Comparison of ENCODE assay signal across 10 cellular contexts in the genomic region with DNA sequence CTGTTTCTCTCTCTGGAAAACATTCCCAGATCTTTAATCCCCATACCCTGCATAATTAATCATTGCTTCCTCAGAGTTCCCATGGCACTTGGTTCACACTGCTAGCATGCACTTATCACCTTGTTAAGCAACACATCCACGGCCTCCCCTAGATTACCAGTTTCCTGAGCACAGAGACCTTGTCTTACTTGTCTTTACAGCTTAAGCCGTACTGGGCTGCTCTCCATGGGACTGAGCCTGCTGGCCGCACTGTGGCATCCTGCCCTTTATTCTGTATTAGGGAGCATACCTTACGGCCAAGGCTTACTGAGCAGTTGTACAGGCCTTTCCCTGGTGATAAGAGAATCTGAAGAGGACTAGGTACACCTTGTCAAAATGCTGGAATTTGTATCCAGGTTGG.
DNase-seq lines count a peak whose midpoint lies in the region; ATAC-seq, FAIRE-seq and TF ChIP-seq lines count a peak whose summit lies in the region.
"Had no signal": no experiment of that assay in that cellular context is flagged by ENCODE, and none has a peak within 500 bp of the region (broad histone marks: within the 10 kb centered on the region; RNA-seq: fewer than 3 reads in every experiment).

No MANE protein-coding gene starts in this region.

- peaks cover 56% of the 10 kb centered on the region for H3K4me1 ChIP-seq in BLaER1
- peaks cover 42 to 54% (median 52%) of the 10 kb centered on the region in 3 donors for H3K4me1 ChIP-seq in pancreas

- peaks cover 27% of the 10 kb centered on the region for H3K4me1 Mint-ChIP-seq in activated T-helper 2 cell treated with anti-CD3 and anti-CD28 coated beads, Interferon-gamma antibody, Interleukin-2, Interleukin-4, amounts not matched to agents 10 μg/mL and 5 μg/mL and 100 μg/mL, durations not matched to agents 14 hours and 24 hours and 36 hours (ENCODE audit: low read depth)
- peaks cover 32% of the 10 kb centered on the region for H3K4me1 Mint-ChIP-seq in mesothelial cell of epicardium

- H3K4me2 ChIP-seq in BLaER1: peak overlapping the region; percentile 95

- H4K20me1 ChIP-seq in BLaER1: no peaks in the 10 kb centered on the region

- H3K27me3 ChIP-seq in BLaER1: no peaks in the 10 kb centered on the region
- H3K27me3 ChIP-seq in pancreas: no peaks in the 10 kb centered on the region

- H3K9me3 ChIP-seq in BLaER1 (no peaks in the 10 kb centered on the region), pancreas (no peaks in the 10 kb centered on the region)

- peaks cover 7% of the 10 kb centered on the region for H3K27me3 Mint-ChIP-seq in activated T-helper 2 cell treated with anti-CD3 and anti-CD28 coated beads, Interferon-gamma antibody, Interleukin-2, Interleukin-4, amounts not matched to agents 10 μg/mL and 5 μg/mL and 100 μg/mL, durations not matched to agents 14 hours and 24 hours and 36 hours (ENCODE audit: low read depth)
- H3K27me3 Mint-ChIP-seq in mesothelial cell of epicardium (ENCODE audit: low read depth): peaks cover 3% of the 10 kb centered on the region

- no peak overlapping the region for H3K4me3 Mint-ChIP-seq in activated T-helper 2 cell treated with anti-CD3 and anti-CD28 coated beads, Interferon-gamma antibody, Interleukin-2, Interleukin-4, amounts not matched to agents 10 μg/mL and 5 μg/mL and 100 μg/mL, durations not matched to agents 14 hours and 24 hours and 36 hours (ENCODE audit: low read depth)
- H3K4me3 Mint-ChIP-seq in mesothelial cell of epicardium: no peak overlapping the region
- H3K4me3 Mint-ChIP-seq: CD4-positive, CD25-positive, alpha-beta regulatory T cell had no signal

- no peaks in the 10 kb centered on the region for H3K9me3 Mint-ChIP-seq in activated T-helper 2 cell treated with anti-CD3 and anti-CD28 coated beads, Interferon-gamma antibody, Interleukin-2, Interleukin-4, amounts not matched to agents 10 μg/mL and 5 μg/mL and 100 μg/mL, durations not matched to agents 14 hours and 24 hours and 36 hours
- H3K9me3 Mint-ChIP-seq in mesothelial cell of epicardium: no peaks in the 10 kb centered on the region
- H3K9me3 Mint-ChIP-seq: CD4-positive, CD25-positive, alpha-beta regulatory T cell had no signal

- FAIRE-seq in pancreas (lab: Jason Lieb, UNC): no peak
- FAIRE-seq: GM12892 had no signal

- TF ChIP-seq CTCF in fibroblast of pulmonary artery (IDR thresholded peaks at IDR 0.05; ENCODE audit: low read length, missing control alignments) (no peak), pancreas (IDR thresholded peaks at IDR 0.05) (no peak), mesothelial cell of epicardium (IDR thresholded peaks at IDR 0.05; ENCODE audit: unreplicated experiment) (no peak)

- intact Hi-C loops in activated T-helper 2 cell treated with anti-CD3 and anti-CD28 coated beads, Interferon-gamma antibody, Interleukin-2, Interleukin-4, amounts not matched to agents 10 μg/mL and 5 μg/mL and 100 μg/mL, durations not matched to agents 14 hours and 24 hours and 36 hours (cut with micrococcal nuclease): no loop called here
- intact Hi-C loops in pancreas (cut with DNase I): no loop called here

- ATAC-seq in pancreas (peak; percentile 64 to 68 (median 66)), HG03520 (IDR thresholded peaks at IDR 0.05; ENCODE audit: unreplicated experiment) (no peak)

- no peak overlapping the region for H3K4me3 ChIP-seq in BLaER1
- no peak overlapping the region for H3K4me3 ChIP-seq in fibroblast of pulmonary artery (replicated peaks; ENCODE audit: low read depth, low read length)
- no peak overlapping the region for H3K4me3 ChIP-seq in pancreas

- H3K27ac ChIP-seq in BLaER1 (peak overlapping the region; percentile 66), pancreas (peak overlapping the region; percentile 76 to 89 (median 81))

- H3K36me3 Mint-ChIP-seq in activated T-helper 2 cell treated with anti-CD3 and anti-CD28 coated beads, Interferon-gamma antibody, Interleukin-2, Interleukin-4, amounts not matched to agents 10 μg/mL and 5 μg/mL and 100 μg/mL, durations not matched to agents 14 hours and 24 hours and 36 hours (ENCODE audit: low read depth): no peaks in the 10 kb centered on the region
- no peaks in the 10 kb centered on the region for H3K36me3 Mint-ChIP-seq in mesothelial cell of epicardium
- H3K36me3 Mint-ChIP-seq: CD4-positive, CD25-positive, alpha-beta regulatory T cell had no signal

- H3K36me3 ChIP-seq in BLaER1 (no peaks in the 10 kb centered on the region), pancreas (no peaks in the 10 kb centered on the region)

- peak overlapping the region; percentile 38; the same call in 1 of the 2 replicates for H3K9ac ChIP-seq in BLaER1

- peak overlapping the region; percentile 5 for H3K27ac Mint-ChIP-seq in activated T-helper 2 cell treated with anti-CD3 and anti-CD28 coated beads, Interferon-gamma antibody, Interleukin-2, Interleukin-4, amounts not matched to agents 10 μg/mL and 5 μg/mL and 100 μg/mL, durations not matched to agents 14 hours and 24 hours and 36 hours
- no peak overlapping the region for H3K27ac Mint-ChIP-seq in mesothelial cell of epicardium
- H3K27ac Mint-ChIP-seq: CD4-positive, CD25-positive, alpha-beta regulatory T cell had no signal

- WGBS in pancreas, 2 donors: 16 to 20% methylated on average over 4 of the region's 4 CpGs

- DNase-seq in activated T-helper 2 cell treated with anti-CD3 and anti-CD28 coated beads, Interferon-gamma antibody, Interleukin-2, Interleukin-4, amounts not matched to agents 10 μg/mL and 5 μg/mL and 100 μg/mL, durations not matched to agents 14 hours and 24 hours and 36 hours (ENCODE audit: low spot score): no peak
- peak; percentile 86 for DNase-seq in fibroblast of pulmonary artery (ENCODE audit: low read depth)
- DNase-seq in pancreas: peak in 4 of 6 donors; percentile 66 to 83 (median 76)
- no peak for DNase-seq in mesothelial cell of epicardium (ENCODE audit: low spot score in 2 of 2, unreplicated experiment in 2 of 2)
- DNase-seq in activated T-cell treated with anti-CD3 and anti-CD28 coated beads, Interleukin-2, amount 50 U/mL, for 48 hours: no peak
- DNase-seq in amniotic stem cell (lab: John Stamatoyannopoulos, UW): no peak
- DNase-seq: CD4-positive, CD25-positive, alpha-beta regulatory T cell had no signal

Comparison
In these comparisons a context has a peak if more than half of its experiments do, and no peak if none do; other contexts are left out.
1. DNase-seq: peak in fibroblast of pulmonary artery (single experiment) and pancreas (4 of 6); none in activated T-helper 2 cell treated with anti-CD3 and anti-CD28 coated beads, Interferon-gamma antibody, Interleukin-2, Interleukin-4, amounts not matched to agents 10 μg/mL and 5 μg/mL and 100 μg/mL, durations not matched to agents 14 hours and 24 hours and 36 hours (single experiment), mesothelial cell of epicardium (0 of 2), activated T-cell treated with anti-CD3 and anti-CD28 coated beads, Interleukin-2, amount 50 U/mL, for 48 hours (0 of 2) and amniotic stem cell (single experiment).